In genomic region chr4:47914926-47915237, GRCh38 we compare ENCODE assay signal across 1 cellular context.
TF ChIP-seq lines count a peak whose summit lies in the region.

No MANE protein-coding gene starts in this region.

TF ChIP-seq in HepG2, 621 proteins besides CTCF, POLR2A, EP300 and RAD21 (continued from another document):
- TF ChIP-seq, protein P1, sequence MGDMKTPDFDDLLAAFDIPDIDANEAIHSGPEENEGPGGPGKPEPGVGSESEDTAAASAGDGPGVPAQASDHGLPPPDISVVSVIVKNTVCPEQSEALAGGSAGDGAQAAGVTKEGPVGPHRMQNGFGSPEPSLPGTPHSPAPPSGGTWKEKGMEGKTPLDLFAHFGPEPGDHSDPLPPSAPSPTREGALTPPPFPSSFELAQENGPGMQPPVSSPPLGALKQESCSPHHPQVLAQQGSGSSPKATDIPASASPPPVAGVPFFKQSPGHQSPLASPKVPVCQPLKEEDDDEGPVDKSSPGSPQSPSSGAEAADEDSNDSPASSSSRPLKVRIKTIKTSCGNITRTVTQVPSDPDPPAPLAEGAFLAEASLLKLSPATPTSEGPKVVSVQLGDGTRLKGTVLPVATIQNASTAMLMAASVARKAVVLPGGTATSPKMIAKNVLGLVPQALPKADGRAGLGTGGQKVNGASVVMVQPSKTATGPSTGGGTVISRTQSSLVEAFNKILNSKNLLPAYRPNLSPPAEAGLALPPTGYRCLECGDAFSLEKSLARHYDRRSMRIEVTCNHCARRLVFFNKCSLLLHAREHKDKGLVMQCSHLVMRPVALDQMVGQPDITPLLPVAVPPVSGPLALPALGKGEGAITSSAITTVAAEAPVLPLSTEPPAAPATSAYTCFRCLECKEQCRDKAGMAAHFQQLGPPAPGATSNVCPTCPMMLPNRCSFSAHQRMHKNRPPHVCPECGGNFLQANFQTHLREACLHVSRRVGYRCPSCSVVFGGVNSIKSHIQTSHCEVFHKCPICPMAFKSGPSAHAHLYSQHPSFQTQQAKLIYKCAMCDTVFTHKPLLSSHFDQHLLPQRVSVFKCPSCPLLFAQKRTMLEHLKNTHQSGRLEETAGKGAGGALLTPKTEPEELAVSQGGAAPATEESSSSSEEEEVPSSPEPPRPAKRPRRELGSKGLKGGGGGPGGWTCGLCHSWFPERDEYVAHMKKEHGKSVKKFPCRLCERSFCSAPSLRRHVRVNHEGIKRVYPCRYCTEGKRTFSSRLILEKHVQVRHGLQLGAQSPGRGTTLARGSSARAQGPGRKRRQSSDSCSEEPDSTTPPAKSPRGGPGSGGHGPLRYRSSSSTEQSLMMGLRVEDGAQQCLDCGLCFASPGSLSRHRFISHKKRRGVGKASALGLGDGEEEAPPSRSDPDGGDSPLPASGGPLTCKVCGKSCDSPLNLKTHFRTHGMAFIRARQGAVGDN (CRISPR knock-in tag; IDR thresholded peaks at IDR 0.05), result no peak
- TF ChIP-seq ZNF614 (CRISPR knock-in tag; IDR thresholded peaks at IDR 0.05; ENCODE audit: borderline replicate concordance) (0 out of 2 replicates have a peak, but pooled peaks have one; percentile 7), ZSCAN9 (CRISPR knock-in tag; IDR thresholded peaks at IDR 0.05; ENCODE audit: borderline replicate concordance) (no peak), ZNF746 (CRISPR knock-in tag; IDR thresholded peaks at IDR 0.05) (peak; percentile 9; the same call in 1 of the 2 replicates), KLF6 (CRISPR knock-in tag; IDR thresholded peaks at IDR 0.05) (0 out of 2 replicates have a peak, but pooled peaks have one; percentile 7), RBM39 (IDR thresholded peaks at IDR 0.05; ENCODE audit: low read depth, low read length, poor library complexity, severe bottlenecking) (no peak), NR2C2 (CRISPR knock-in tag; IDR thresholded peaks at IDR 0.05; ENCODE audit: borderline replicate concordance) (peak; percentile 84), AHR (CRISPR knock-in tag; IDR thresholded peaks at IDR 0.05) (no peak), ZFP62 (CRISPR knock-in tag; IDR thresholded peaks at IDR 0.05) (no peak), POLR2AphosphoS5 (IDR thresholded peaks at IDR 0.05; ENCODE audit: low read depth, low read length) (no peak), TGIF2 (CRISPR knock-in tag; IDR thresholded peaks at IDR 0.05) (no peak), KMT2B (CRISPR knock-in tag; IDR thresholded peaks at IDR 0.05) (peak; percentile 9; the same call in 1 of the 2 replicates), ZNF569 (CRISPR knock-in tag; IDR thresholded peaks at IDR 0.05; ENCODE audit: borderline replicate concordance) (no peak), ATF7 (IDR thresholded peaks at IDR 0.05) (no peak), ATF7 (CRISPR knock-in tag; IDR thresholded peaks at IDR 0.05) (no peak)
